8 cellular contexts compared by ENCODE assay signal in the genomic region with DNA sequence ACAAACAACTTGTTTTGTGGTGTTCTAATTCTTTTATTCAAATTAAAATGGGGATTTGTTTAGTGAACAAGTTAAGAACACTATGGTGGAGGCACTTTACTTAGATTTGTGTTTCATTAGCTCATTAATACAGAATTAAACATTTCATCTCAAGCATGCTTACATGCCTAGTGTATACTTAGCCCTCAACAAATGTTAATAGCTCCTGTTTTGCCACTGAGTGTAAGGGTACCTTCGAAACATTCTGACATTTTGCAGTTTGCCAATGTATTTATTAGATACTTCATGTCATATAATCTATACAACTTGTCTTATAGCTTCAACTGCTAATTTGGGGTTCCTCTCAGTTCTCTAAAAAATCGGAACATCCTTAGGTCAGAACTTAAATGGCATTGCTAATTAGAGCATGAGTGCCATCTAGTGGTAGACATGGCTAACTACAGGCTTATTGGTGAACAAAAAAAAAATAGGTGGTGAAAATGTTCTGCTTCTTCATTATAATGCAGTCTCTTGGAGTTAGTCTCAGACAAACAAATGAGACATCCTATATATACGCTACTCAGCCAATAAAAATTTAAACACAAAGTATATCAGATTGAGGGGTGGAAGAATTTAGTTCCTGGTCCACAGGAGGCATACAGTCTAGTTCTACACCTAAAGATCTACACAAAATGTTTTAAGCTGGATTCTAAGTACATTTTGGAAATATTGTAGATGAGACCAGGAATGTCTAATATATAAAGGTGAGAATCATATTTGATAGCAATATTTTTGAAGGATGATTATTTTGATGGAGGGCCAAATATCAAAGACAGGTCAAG. TPM values are rescaled to one million over a fixed set of nuclear protein-coding genes. Genes with fewer than 3 reads are reported as not detected.
DNase-seq lines count a peak whose midpoint lies in the region; ATAC-seq and TF ChIP-seq lines count a peak whose summit lies in the region.

No MANE protein-coding gene starts in this region.

- H3K4me3 ChIP-seq in cardiac fibroblast (replicated peaks in 1 of 2; ENCODE audit: low read depth in 2 of 2, low read length in 2 of 2), result no peak overlapping the region

- peak; percentile 50 for DNase-seq in AG08396 (ENCODE audit: low spot score)
- peak; percentile 41 for DNase-seq in GM13976 (ENCODE audit: low spot score)
- peak; percentile 23 to 69 for DNase-seq in NCI-H526 (lab: John Stamatoyannopoulos, UW)
- peak; percentile 70 to 77 for DNase-seq in cardiac fibroblast (ENCODE audit: low read depth in 2 of 2)
- DNase-seq in medulla oblongata (ENCODE audit: extremely low spot score), result peak; percentile 48
- DNase-seq in activated T-helper 2 cell treated with anti-CD3 and anti-CD28 coated beads, Interferon-gamma antibody, Interleukin-2, Interleukin-4, amounts not matched to agents 10 μg/mL and 5 μg/mL and 100 μg/mL, durations not matched to agents 14 hours and 24 hours and 36 hours (ENCODE audit: low spot score), result no peak

- in situ Hi-C loops in GM13976 (cut with MboI; ENCODE audit: low sequenced_read_pairs, unreplicated experiment), result no loop called here

- intact Hi-C loops in activated T-helper 2 cell treated with anti-CD3 and anti-CD28 coated beads, Interferon-gamma antibody, Interleukin-2, Interleukin-4, amounts not matched to agents 10 μg/mL and 5 μg/mL and 100 μg/mL, durations not matched to agents 14 hours and 24 hours and 36 hours (cut with micrococcal nuclease), result no loop called here

- peak; percentile 77 for TF ChIP-seq CTCF in GM13976 (IDR thresholded peaks at IDR 0.05; ENCODE audit: borderline replicate concordance, control extremely low read depth, extremely low read depth, insufficient read depth, missing control alignments)
- peak; percentile 78 for TF ChIP-seq CTCF in cardiac fibroblast (IDR thresholded peaks at IDR 0.05; ENCODE audit: low read depth, low read length)

- peaks cover 14% of the 10 kb centered on the region for H3K27me3 Mint-ChIP-seq in activated T-helper 2 cell treated with anti-CD3 and anti-CD28 coated beads, Interferon-gamma antibody, Interleukin-2, Interleukin-4, amounts not matched to agents 10 μg/mL and 5 μg/mL and 100 μg/mL, durations not matched to agents 14 hours and 24 hours and 36 hours (ENCODE audit: low read depth)

- no peak overlapping the region for H3K4me3 Mint-ChIP-seq in activated T-helper 2 cell treated with anti-CD3 and anti-CD28 coated beads, Interferon-gamma antibody, Interleukin-2, Interleukin-4, amounts not matched to agents 10 μg/mL and 5 μg/mL and 100 μg/mL, durations not matched to agents 14 hours and 24 hours and 36 hours (ENCODE audit: low read depth)

- no peaks in the 10 kb centered on the region for H3K36me3 Mint-ChIP-seq in activated T-helper 2 cell treated with anti-CD3 and anti-CD28 coated beads, Interferon-gamma antibody, Interleukin-2, Interleukin-4, amounts not matched to agents 10 μg/mL and 5 μg/mL and 100 μg/mL, durations not matched to agents 14 hours and 24 hours and 36 hours (ENCODE audit: low read depth)

- H3K27ac Mint-ChIP-seq in activated T-helper 2 cell treated with anti-CD3 and anti-CD28 coated beads, Interferon-gamma antibody, Interleukin-2, Interleukin-4, amounts not matched to agents 10 μg/mL and 5 μg/mL and 100 μg/mL, durations not matched to agents 14 hours and 24 hours and 36 hours, result no peak overlapping the region

- no peaks in the 10 kb centered on the region for H3K9me3 Mint-ChIP-seq in activated T-helper 2 cell treated with anti-CD3 and anti-CD28 coated beads, Interferon-gamma antibody, Interleukin-2, Interleukin-4, amounts not matched to agents 10 μg/mL and 5 μg/mL and 100 μg/mL, durations not matched to agents 14 hours and 24 hours and 36 hours

- H3K4me1 Mint-ChIP-seq in activated T-helper 2 cell treated with anti-CD3 and anti-CD28 coated beads, Interferon-gamma antibody, Interleukin-2, Interleukin-4, amounts not matched to agents 10 μg/mL and 5 μg/mL and 100 μg/mL, durations not matched to agents 14 hours and 24 hours and 36 hours (ENCODE audit: low read depth), result peaks cover 4% of the 10 kb centered on the region

- ATAC-seq in HG03066 (IDR thresholded peaks at IDR 0.05; ENCODE audit: low read depth, unreplicated experiment) (peak; percentile 52), GM19328 (IDR thresholded peaks at IDR 0.05; ENCODE audit: unreplicated experiment) (no peak)

RNA-seq across cellular contexts. Expression of a gene that starts 4.9 kb away (rescaled TPM):
- total RNA-seq in activated T-helper 2 cell treated with anti-CD3 and anti-CD28 coated beads, Interferon-gamma antibody, Interleukin-2, Interleukin-4, amounts not matched to agents 10 μg/mL and 5 μg/mL and 100 μg/mL, durations not matched to agents 14 hours and 24 hours and 36 hours, result not detected in 2 replicates
